29 cellular contexts compared by ENCODE assay signal in genomic region chr2:190655570-190655969, GRCh38. TPM values are rescaled to one million over a fixed set of nuclear protein-coding genes. Genes with fewer than 3 reads are reported as not detected.
DNase-seq lines count a peak whose midpoint lies in the region; ATAC-seq, FAIRE-seq and TF ChIP-seq lines count a peak whose summit lies in the region.
"Had no signal": no experiment of that assay in that cellular context is flagged by ENCODE, and none has a peak within 500 bp of the region (broad histone marks: within the 10 kb centered on the region; RNA-seq: fewer than 3 reads in every experiment).

No MANE protein-coding gene starts in this region.

- H3K9me3 ChIP-seq in astrocyte (ENCODE audit: insufficient read depth, low read depth, low read length), result no peaks in the 10 kb centered on the region
- H3K9me3 ChIP-seq: Caco-2, upper lobe of right lung had no signal

- H2AFZ ChIP-seq in astrocyte (ENCODE audit: low read depth, low read length), result no peak overlapping the region

- no peaks in the 10 kb centered on the region for H3K27me3 Mint-ChIP-seq in astrocyte (ENCODE audit: low read depth, unreplicated experiment)
- H3K27me3 Mint-ChIP-seq: activated CD4-positive, alpha-beta memory T cell treated with anti-CD3 and anti-CD28 coated beads, Interleukin-2, amount 10 ng/mL, durations not matched to agents 7 days and 5 days; naive B cell; progenitor cell of endocrine pancreas had no signal

- peaks cover 11% of the 10 kb centered on the region for H3K4me1 Mint-ChIP-seq in astrocyte (ENCODE audit: low read depth, unreplicated experiment)

- peaks cover 95% of the 10 kb centered on the region for H3K79me2 ChIP-seq in astrocyte (ENCODE audit: insufficient read depth, low read length)

- TF ChIP-seq CTCF in astrocyte (IDR thresholded peaks at IDR 0.05; ENCODE audit: insufficient read depth, low read depth, low read length), result no peak

- H3K9me3 Mint-ChIP-seq in astrocyte (ENCODE audit: unreplicated experiment), result no peaks in the 10 kb centered on the region
- H3K9me3 Mint-ChIP-seq: activated CD4-positive, alpha-beta memory T cell treated with anti-CD3 and anti-CD28 coated beads, Interleukin-2, amount 10 ng/mL, durations not matched to agents 7 days and 5 days; naive B cell had no signal

- H3K4me1 ChIP-seq in astrocyte (ENCODE audit: insufficient read depth, low read length) (no peaks in the 10 kb centered on the region), rectal smooth muscle tissue (ENCODE audit: control insufficient read depth, insufficient read depth, low read length) (peaks cover 29% of the 10 kb centered on the region)
- H3K4me1 ChIP-seq: Caco-2 had no signal

- H3K36me3 ChIP-seq in astrocyte (ENCODE audit: insufficient read depth, low read length), result peaks cover 3% of the 10 kb centered on the region
- H3K36me3 ChIP-seq in rectal smooth muscle tissue (ENCODE audit: control insufficient read depth, insufficient read depth, low read length), result no peaks in the 10 kb centered on the region
- H3K36me3 ChIP-seq: cardiac muscle cell had no signal

- no peak overlapping the region for H3K4me3 ChIP-seq in astrocyte (ENCODE audit: insufficient read depth, low read depth, low read length)
- no peak overlapping the region for H3K4me3 ChIP-seq in rectal smooth muscle tissue (ENCODE audit: low read length)
- H3K4me3 ChIP-seq: cardiac muscle cell, upper lobe of right lung had no signal

- no peak for ATAC-seq in HG03045 (IDR thresholded peaks at IDR 0.05; ENCODE audit: unreplicated experiment)
- ATAC-seq: upper lobe of right lung had no signal

- H4K20me1 ChIP-seq in astrocyte (ENCODE audit: insufficient read depth, low read length), result peaks cover 74% of the 10 kb centered on the region

- H3K27me3 ChIP-seq in astrocyte (ENCODE audit: insufficient read depth, low read length) (no peaks in the 10 kb centered on the region), rectal smooth muscle tissue (ENCODE audit: control insufficient read depth, insufficient read depth, low read length) (no peaks in the 10 kb centered on the region)
- H3K27me3 ChIP-seq: cardiac muscle cell, upper lobe of right lung had no signal

- H3K4me3 Mint-ChIP-seq in astrocyte (ENCODE audit: unreplicated experiment), result no peak overlapping the region
- H3K4me3 Mint-ChIP-seq: activated CD4-positive, alpha-beta memory T cell treated with anti-CD3 and anti-CD28 coated beads, Interleukin-2, amount 10 ng/mL, durations not matched to agents 7 days and 5 days; naive B cell had no signal

- H3K36me3 Mint-ChIP-seq in astrocyte (ENCODE audit: low read depth, unreplicated experiment), result peaks cover 5% of the 10 kb centered on the region
- H3K36me3 Mint-ChIP-seq: naive B cell had no signal

- no peak overlapping the region for H3K4me2 ChIP-seq in astrocyte (ENCODE audit: low read length)

- no peak overlapping the region for H3K27ac ChIP-seq in astrocyte (ENCODE audit: low read depth, low read length)
- peak overlapping the region; percentile 28 for H3K27ac ChIP-seq in rectal smooth muscle tissue (ENCODE audit: low read depth, low read length)
- H3K27ac ChIP-seq: cardiac muscle cell, upper lobe of right lung had no signal

- no peak overlapping the region for H3K9ac ChIP-seq in astrocyte (ENCODE audit: low read length)
- no peak overlapping the region for H3K9ac ChIP-seq in rectal smooth muscle tissue (ENCODE audit: low read length)

- H3K27ac Mint-ChIP-seq in astrocyte (ENCODE audit: unreplicated experiment), result no peak overlapping the region
- H3K27ac Mint-ChIP-seq: activated CD4-positive, alpha-beta memory T cell treated with anti-CD3 and anti-CD28 coated beads, Interleukin-2, amount 10 ng/mL, durations not matched to agents 7 days and 5 days; naive B cell; progenitor cell of endocrine pancreas had no signal

- peak; percentile 37 for FAIRE-seq in astrocyte (lab: Jason Lieb, UNC)
- FAIRE-seq: endometrium, frontal cortex, HTR-8/SVneo had no signal

- DNase-seq in COR-L47 (lab: John Stamatoyannopoulos, UW) (peak; percentile 15), DMS79 (lab: John Stamatoyannopoulos, UW) (peak; percentile 38), astrocyte (ENCODE audit: low read depth) (no peak), NCI-H1092 (lab: John Stamatoyannopoulos, UW) (no peak), GM19238 (ENCODE audit: insufficient read length, low spot score) (no peak)
- DNase-seq: activated CD4-positive, alpha-beta memory T cell treated with anti-CD3 and anti-CD28 coated beads, Interleukin-2, amount 10 ng/mL, durations not matched to agents 7 days and 5 days; activated CD4-positive, CD25-positive, alpha-beta regulatory T cell treated with anti-CD3 and anti-CD28 coated beads, Interleukin-2, amount 50 U/mL, for 72 hours; activated CD8-positive, alpha-beta memory T cell treated with anti-CD3 and anti-CD28 coated beads, Interleukin-2, amount 50 U/mL, for 48 hours; activated naive CD4-positive, alpha-beta T cell treated with anti-CD3 and anti-CD28 coated beads, Interleukin-2, amount 50 U/mL, for 16 hours; amniotic stem cell; Caco-2; DND-41; hippocampal formation; KG1; MM.1S; naive B cell; NCI-H2107; NCI-H526 treated with DMSO at 0.1 percent for 48 hours; small intestine; stimulated activated CD4-positive, alpha-beta T cell treated with anti-CD3 and anti-CD28 coated beads, Interleukin-1b, Interleukin-23, amount 100 ng/mL, for 48 hours; stimulated activated CD8-positive, alpha-beta memory T cell treated with anti-CD3 and anti-CD28 coated beads, Interleukin-4, amount 100 ng/mL, for 48 hours; upper lobe of right lung had no signal

RNA-seq across cellular contexts. Expression of gene NAB1, which starts 6.7 kb away (rescaled TPM):
- 24.2 and 25.4 TPM in 2 replicates for total RNA-seq in astrocyte

Comparison
In these comparisons a context has a peak if more than half of its experiments do, and no peak if none do; other contexts are left out.
1. DNase-seq: peak in COR-L47 (single experiment) and DMS79 (single experiment); none in astrocyte (single experiment), NCI-H1092 (single experiment) and GM19238 (single experiment).